Comparison of ENCODE assay signal across 9 cellular contexts in the genomic region with DNA sequence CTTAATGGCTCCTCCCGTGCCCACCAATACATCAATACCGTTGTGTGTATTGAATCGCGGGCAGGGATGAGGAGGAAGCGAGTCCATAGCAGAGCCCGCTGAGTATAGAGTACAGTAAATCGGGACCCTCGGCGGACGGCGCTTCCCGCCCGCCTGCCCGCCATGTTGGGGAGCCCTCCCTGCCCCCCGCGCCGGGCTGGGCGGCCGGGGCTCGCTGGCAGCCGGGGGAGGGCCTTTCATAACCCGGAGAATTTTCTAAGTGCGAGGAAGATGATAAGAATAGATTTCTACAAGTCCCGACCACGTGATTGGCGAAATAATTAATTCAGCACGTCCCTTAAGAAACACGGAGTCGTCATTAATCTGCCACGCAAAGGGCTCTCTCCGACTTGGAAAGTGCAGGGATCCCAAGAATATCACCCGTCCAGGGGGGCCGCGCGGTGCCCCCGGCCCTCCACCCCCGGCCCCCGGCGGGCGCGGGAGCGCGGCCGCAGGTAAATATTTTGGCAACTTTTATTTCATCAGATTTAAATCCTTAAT. TPM values are rescaled to one million over a fixed set of nuclear protein-coding genes. Genes with fewer than 3 reads are reported as not detected.
A peak's percentile ranks its signal among the peaks of the same experiment; 100 is the strongest.
DNase-seq lines count a peak whose midpoint lies in the region; ATAC-seq and TF ChIP-seq lines count a peak whose summit lies in the region.
"Had no signal": no experiment of that assay in that cellular context is flagged by ENCODE, and none has a peak within 500 bp of the region (broad histone marks: within the 10 kb centered on the region; RNA-seq: fewer than 3 reads in every experiment).

A gene (plus strand): TSS at position 349 of the 540 bp plus-strand sequence. CDS start 11,808 bp downstream, outside the sequence.

- ATAC-seq in thoracic aorta (ENCODE audit: insufficient number of reproducible peaks, low FRiP score, low read depth) = no peak

- H2AK5ac ChIP-seq in H9 (ENCODE audit: insufficient read length, low read length) = no peak within 1 kb of the TSS

- H3K79me2 ChIP-seq in H9 (ENCODE audit: insufficient read depth, low read length) = no peaks in the 10 kb centered on the region

- H2BK12ac ChIP-seq in H9 (ENCODE audit: insufficient read length, low read depth, low read length) = no peak within 1 kb of the TSS

- H3K36me3 Mint-ChIP-seq in activated naive CD4-positive, alpha-beta T cell treated with anti-CD3 and anti-CD28 coated beads, Interleukin-2, amount 10 ng/mL, durations not matched to agents 7 days and 5 days = peaks cover 3% of the 10 kb centered on the region
- H3K36me3 Mint-ChIP-seq in activated CD4-positive, alpha-beta memory T cell treated with anti-CD3 and anti-CD28 coated beads, Interleukin-2, amount 10 ng/mL, durations not matched to agents 7 days and 5 days (ENCODE audit: low read depth) = peaks cover 8% of the 10 kb centered on the region
- H3K36me3 Mint-ChIP-seq in H9 (ENCODE audit: insufficient read depth in 1 of 3, low read depth in 3 of 3) = no peaks in the 10 kb centered on the region; a peak in 1 of 7 replicates

- H3K4ac ChIP-seq in H9 (ENCODE audit: low read depth, low read length) = no peak within 1 kb of the TSS

- H2AFZ ChIP-seq in H9 (ENCODE audit: low read length) = no peak within 1 kb of the TSS

- peaks cover 98% of the 10 kb centered on the region for H3K27me3 Mint-ChIP-seq in activated naive CD4-positive, alpha-beta T cell treated with anti-CD3 and anti-CD28 coated beads, Interleukin-2, amount 10 ng/mL, durations not matched to agents 7 days and 5 days
- H3K27me3 Mint-ChIP-seq in activated CD4-positive, alpha-beta memory T cell treated with anti-CD3 and anti-CD28 coated beads, Interleukin-2, amount 10 ng/mL, durations not matched to agents 7 days and 5 days = peaks cover 84% of the 10 kb centered on the region
- H3K27me3 Mint-ChIP-seq in H9 (ENCODE audit: low read depth) = peaks cover 100% of the 10 kb centered on the region

- no peaks in the 10 kb centered on the region for H3K23me2 ChIP-seq in H9 (ENCODE audit: insufficient read length, low read depth, low read length, poor library complexity, severe bottlenecking)

- CTCF ChIA-PET in activated naive CD4-positive, alpha-beta T cell treated with anti-CD3 and anti-CD28 coated beads, Interleukin-2, amount 10 ng/mL, durations not matched to agents 7 days and 5 days (lab: Charles Lee) = no interaction called here
- CTCF ChIA-PET in activated CD4-positive, alpha-beta memory T cell treated with anti-CD3 and anti-CD28 coated beads, Interleukin-2, amount 10 ng/mL, durations not matched to agents 7 days and 5 days (lab: Charles Lee) = no interaction called here

- no peak within 1 kb of the TSS for H3K14ac ChIP-seq in H9 (ENCODE audit: insufficient read depth, low read length)

- peaks cover 5% of the 10 kb centered on the region for H3K4me1 Mint-ChIP-seq in activated naive CD4-positive, alpha-beta T cell treated with anti-CD3 and anti-CD28 coated beads, Interleukin-2, amount 10 ng/mL, durations not matched to agents 7 days and 5 days
- H3K4me1 Mint-ChIP-seq in activated CD4-positive, alpha-beta memory T cell treated with anti-CD3 and anti-CD28 coated beads, Interleukin-2, amount 10 ng/mL, durations not matched to agents 7 days and 5 days = peaks cover 4% of the 10 kb centered on the region
- H3K4me1 Mint-ChIP-seq in H9 = peaks cover 6 to 28% of the 10 kb centered on the region in 2 experiments; a peak in 3 of 4 replicates

- peak within 1 kb of the TSS; percentile 12 for H3K4me3 ChIP-seq in thoracic aorta

- no peak within 1 kb of the TSS for H3K56ac ChIP-seq in H9 (ENCODE audit: insufficient read length, low read depth, low read length)

- TF ChIP-seq CTCF in thoracic aorta (IDR thresholded peaks at IDR 0.05) = no peak
- TF ChIP-seq CTCF in H9 (conservative IDR thresholded peaks at IDR 0.05) = no peak

- peak within 1 kb of the TSS; percentile 70 for H3K27ac Mint-ChIP-seq in activated naive CD4-positive, alpha-beta T cell treated with anti-CD3 and anti-CD28 coated beads, Interleukin-2, amount 10 ng/mL, durations not matched to agents 7 days and 5 days
- H3K27ac Mint-ChIP-seq in activated CD4-positive, alpha-beta memory T cell treated with anti-CD3 and anti-CD28 coated beads, Interleukin-2, amount 10 ng/mL, durations not matched to agents 7 days and 5 days = no peak within 1 kb of the TSS
- no peak within 1 kb of the TSS for H3K27ac Mint-ChIP-seq in H9

- WGBS in H9 (ENCODE audit: extremely low coverage, insufficient read length, low lambda C conversion rate) = no CpG with 5 or more reads among the region's 44 CpGs

- no peak within 1 kb of the TSS for H2BK120ac ChIP-seq in H9 (ENCODE audit: low read depth, low read length, poor library complexity, severe bottlenecking)

- H3K27ac ChIP-seq in thoracic aorta = no peak within 1 kb of the TSS
- H3K27ac ChIP-seq in H9 (ENCODE audit: insufficient read length, low read depth, low read length) = no peak within 1 kb of the TSS

- H2BK5ac ChIP-seq in H9 (ENCODE audit: insufficient read length, low read length) = no peak within 1 kb of the TSS

- H4K8ac ChIP-seq in H9 (replicated peaks; ENCODE audit: insufficient read length, low read depth, low read length) = no peak within 1 kb of the TSS

- H3K9me3 Mint-ChIP-seq in activated naive CD4-positive, alpha-beta T cell treated with anti-CD3 and anti-CD28 coated beads, Interleukin-2, amount 10 ng/mL, durations not matched to agents 7 days and 5 days = no peaks in the 10 kb centered on the region
- H3K9me3 Mint-ChIP-seq in activated CD4-positive, alpha-beta memory T cell treated with anti-CD3 and anti-CD28 coated beads, Interleukin-2, amount 10 ng/mL, durations not matched to agents 7 days and 5 days = no peaks in the 10 kb centered on the region
- peaks cover 0 to 5% of the 10 kb centered on the region in 2 experiments; a peak in 3 of 5 replicates for H3K9me3 Mint-ChIP-seq in H9

- no peak for DNase-seq in activated naive CD4-positive, alpha-beta T cell treated with anti-CD3 and anti-CD28 coated beads, Interleukin-2, amount 10 ng/mL, durations not matched to agents 7 days and 5 days
- no peak for DNase-seq in activated naive CD4-positive, alpha-beta T cell treated with Interleukin-2 at 50 U/mL for 16 hours
- DNase-seq in activated CD4-positive, alpha-beta memory T cell treated with anti-CD3 and anti-CD28 coated beads, Interleukin-2, amount 10 ng/mL, durations not matched to agents 7 days and 5 days = no peak
- DNase-seq in lung microvascular endothelial cell (ENCODE audit: low read depth in 2 of 2) (no peak), thoracic aorta (ENCODE audit: low spot score) (no peak), NCI-H1092 treated with DMSO at 0.1 percent for 48 hours (lab: John Stamatoyannopoulos, UW) (no peak), DMS114 treated with DMSO at 0.1 percent for 48 hours (lab: John Stamatoyannopoulos, UW; ENCODE audit: unreplicated experiment) (no peak), H9 (no peak)
- DNase-seq: activated CD4-positive, CD25-positive, alpha-beta regulatory T cell had no signal

- POLR2A ChIA-PET in activated CD4-positive, alpha-beta memory T cell treated with anti-CD3 and anti-CD28 coated beads, Interleukin-2, amount 10 ng/mL, durations not matched to agents 7 days and 5 days (lab: Charles Lee) = no interaction called here

- no peaks in the 10 kb centered on the region for H3K27me3 ChIP-seq in thoracic aorta (replicated peaks; ENCODE audit: insufficient read depth)
- peaks cover 100% of the 10 kb centered on the region for H3K27me3 ChIP-seq in H9 (ENCODE audit: insufficient read depth, low read length)

- H3K18ac ChIP-seq in H9 (ENCODE audit: insufficient read length, low read depth, low read length) = no peak within 1 kb of the TSS

- H4K5ac ChIP-seq in H9 (ENCODE audit: insufficient read length, low read depth, low read length) = no peak within 1 kb of the TSS

- no peak within 1 kb of the TSS for H3K9ac ChIP-seq in H9 (ENCODE audit: extremely low read depth, insufficient read length, low read length)

- H2BK15ac ChIP-seq in H9 (ENCODE audit: low read depth, low read length) = no peak within 1 kb of the TSS

- peak within 1 kb of the TSS; percentile 44 for H3K4me3 Mint-ChIP-seq in activated naive CD4-positive, alpha-beta T cell treated with anti-CD3 and anti-CD28 coated beads, Interleukin-2, amount 10 ng/mL, durations not matched to agents 7 days and 5 days
- H3K4me3 Mint-ChIP-seq in activated CD4-positive, alpha-beta memory T cell treated with anti-CD3 and anti-CD28 coated beads, Interleukin-2, amount 10 ng/mL, durations not matched to agents 7 days and 5 days = peak within 1 kb of the TSS; percentile 33
- H3K4me3 Mint-ChIP-seq in H9 = peak within 1 kb of the TSS in 1 of 2 experiments; percentile 8; a peak in 2 of 5 replicates

- H4K20me1 ChIP-seq in H9 (ENCODE audit: control insufficient read depth, insufficient read depth, insufficient read length) = peaks cover 2% of the 10 kb centered on the region

- no peak within 1 kb of the TSS for H4K91ac ChIP-seq in H9 (ENCODE audit: insufficient read length, low read depth, low read length)

- no peak within 1 kb of the TSS for H2BK20ac ChIP-seq in H9 (ENCODE audit: low read depth, low read length, poor library complexity, severe bottlenecking)

- H3K79me1 ChIP-seq in H9 (ENCODE audit: insufficient read depth, low read depth, low read length, poor library complexity, severe bottlenecking) = no peaks in the 10 kb centered on the region

- H3K4me1 ChIP-seq in thoracic aorta (ENCODE audit: control insufficient read depth in 1 of 2, low read depth in 2 of 2) = peaks cover 3 to 28% of the 10 kb centered on the region in 2 donors
- no peaks in the 10 kb centered on the region; the same call in 1 of the 2 replicates for H3K4me1 ChIP-seq in H9 (ENCODE audit: insufficient read depth, low read length)

- H3K23ac ChIP-seq in H9 (ENCODE audit: insufficient read length, low read depth, low read length) = no peak within 1 kb of the TSS

- peaks cover 9% of the 10 kb centered on the region for H3K36me3 ChIP-seq in thoracic aorta

- H3T11ph ChIP-seq in H9 (ENCODE audit: low read length) = no peak within 1 kb of the TSS

- H3K9me3 ChIP-seq in thoracic aorta (no peaks in the 10 kb centered on the region), H9 (ENCODE audit: control insufficient read depth, low read depth, low read length) (no peaks in the 10 kb centered on the region)

- no peak within 1 kb of the TSS for H3K4me2 ChIP-seq in H9 (ENCODE audit: insufficient read depth, insufficient read length, low read length)

RNA-seq across cellular contexts. Expression of the gene that starts here (rescaled TPM):
- total RNA-seq in activated CD4-positive, alpha-beta memory T cell treated with anti-CD3 and anti-CD28 coated beads, Interleukin-2, amount 10 ng/mL, durations not matched to agents 7 days and 5 days = not detected
- total RNA-seq in lung microvascular endothelial cell (6.5 and 15.9 TPM in 2 replicates), thoracic aorta (1 to 10 TPM; 1.2 to 3.9 TPM), H9 (2021) (not detected in 2 replicates)
